Comparison of ENCODE assay signal across 1 cellular context in the genomic region with DNA sequence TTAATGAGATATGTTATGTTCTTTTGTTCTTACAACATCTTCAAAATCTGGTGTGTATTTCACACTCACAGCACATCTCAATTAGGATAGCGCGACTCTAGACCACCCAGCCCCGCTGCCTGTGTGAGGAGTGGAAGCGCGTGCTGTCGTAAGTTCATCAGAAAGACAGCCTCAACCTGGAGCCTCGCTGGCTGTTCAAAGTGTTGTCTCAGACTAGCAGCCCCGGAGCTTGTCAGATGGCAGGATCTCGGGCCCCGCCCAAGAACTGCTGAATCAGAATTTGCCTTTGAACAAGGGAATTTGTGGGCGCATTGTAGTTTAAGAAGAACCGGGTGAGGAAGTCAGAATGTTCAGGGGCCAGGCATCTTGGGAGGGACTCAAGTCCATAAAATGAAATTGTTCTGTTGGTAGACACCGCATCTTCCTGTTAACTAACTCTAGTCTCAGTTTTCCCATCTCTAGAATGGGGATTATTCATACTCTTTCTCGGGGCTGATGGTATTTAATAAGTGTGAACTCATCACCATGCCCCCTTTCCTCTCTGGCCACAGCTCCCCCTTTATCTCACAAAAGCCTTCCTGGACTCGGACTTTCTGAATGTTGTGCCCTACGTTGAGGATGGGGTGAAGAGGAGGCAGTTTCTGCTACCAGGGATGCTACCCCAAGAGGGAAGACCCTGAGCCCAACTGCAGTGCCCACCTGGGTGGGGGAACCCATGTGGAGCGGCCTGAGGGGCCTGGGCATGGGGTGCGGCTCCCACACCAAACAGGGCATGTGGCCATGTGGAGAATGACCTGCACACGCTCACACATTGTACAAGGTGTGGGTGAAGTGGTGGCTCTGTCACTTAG.
TF ChIP-seq lines count a peak whose summit lies in the region.

No MANE protein-coding gene starts in this region.

TF ChIP-seq in H1, 55 proteins besides CTCF, POLR2A, EP300 and RAD21:
- TF ChIP-seq, protein P1, sequence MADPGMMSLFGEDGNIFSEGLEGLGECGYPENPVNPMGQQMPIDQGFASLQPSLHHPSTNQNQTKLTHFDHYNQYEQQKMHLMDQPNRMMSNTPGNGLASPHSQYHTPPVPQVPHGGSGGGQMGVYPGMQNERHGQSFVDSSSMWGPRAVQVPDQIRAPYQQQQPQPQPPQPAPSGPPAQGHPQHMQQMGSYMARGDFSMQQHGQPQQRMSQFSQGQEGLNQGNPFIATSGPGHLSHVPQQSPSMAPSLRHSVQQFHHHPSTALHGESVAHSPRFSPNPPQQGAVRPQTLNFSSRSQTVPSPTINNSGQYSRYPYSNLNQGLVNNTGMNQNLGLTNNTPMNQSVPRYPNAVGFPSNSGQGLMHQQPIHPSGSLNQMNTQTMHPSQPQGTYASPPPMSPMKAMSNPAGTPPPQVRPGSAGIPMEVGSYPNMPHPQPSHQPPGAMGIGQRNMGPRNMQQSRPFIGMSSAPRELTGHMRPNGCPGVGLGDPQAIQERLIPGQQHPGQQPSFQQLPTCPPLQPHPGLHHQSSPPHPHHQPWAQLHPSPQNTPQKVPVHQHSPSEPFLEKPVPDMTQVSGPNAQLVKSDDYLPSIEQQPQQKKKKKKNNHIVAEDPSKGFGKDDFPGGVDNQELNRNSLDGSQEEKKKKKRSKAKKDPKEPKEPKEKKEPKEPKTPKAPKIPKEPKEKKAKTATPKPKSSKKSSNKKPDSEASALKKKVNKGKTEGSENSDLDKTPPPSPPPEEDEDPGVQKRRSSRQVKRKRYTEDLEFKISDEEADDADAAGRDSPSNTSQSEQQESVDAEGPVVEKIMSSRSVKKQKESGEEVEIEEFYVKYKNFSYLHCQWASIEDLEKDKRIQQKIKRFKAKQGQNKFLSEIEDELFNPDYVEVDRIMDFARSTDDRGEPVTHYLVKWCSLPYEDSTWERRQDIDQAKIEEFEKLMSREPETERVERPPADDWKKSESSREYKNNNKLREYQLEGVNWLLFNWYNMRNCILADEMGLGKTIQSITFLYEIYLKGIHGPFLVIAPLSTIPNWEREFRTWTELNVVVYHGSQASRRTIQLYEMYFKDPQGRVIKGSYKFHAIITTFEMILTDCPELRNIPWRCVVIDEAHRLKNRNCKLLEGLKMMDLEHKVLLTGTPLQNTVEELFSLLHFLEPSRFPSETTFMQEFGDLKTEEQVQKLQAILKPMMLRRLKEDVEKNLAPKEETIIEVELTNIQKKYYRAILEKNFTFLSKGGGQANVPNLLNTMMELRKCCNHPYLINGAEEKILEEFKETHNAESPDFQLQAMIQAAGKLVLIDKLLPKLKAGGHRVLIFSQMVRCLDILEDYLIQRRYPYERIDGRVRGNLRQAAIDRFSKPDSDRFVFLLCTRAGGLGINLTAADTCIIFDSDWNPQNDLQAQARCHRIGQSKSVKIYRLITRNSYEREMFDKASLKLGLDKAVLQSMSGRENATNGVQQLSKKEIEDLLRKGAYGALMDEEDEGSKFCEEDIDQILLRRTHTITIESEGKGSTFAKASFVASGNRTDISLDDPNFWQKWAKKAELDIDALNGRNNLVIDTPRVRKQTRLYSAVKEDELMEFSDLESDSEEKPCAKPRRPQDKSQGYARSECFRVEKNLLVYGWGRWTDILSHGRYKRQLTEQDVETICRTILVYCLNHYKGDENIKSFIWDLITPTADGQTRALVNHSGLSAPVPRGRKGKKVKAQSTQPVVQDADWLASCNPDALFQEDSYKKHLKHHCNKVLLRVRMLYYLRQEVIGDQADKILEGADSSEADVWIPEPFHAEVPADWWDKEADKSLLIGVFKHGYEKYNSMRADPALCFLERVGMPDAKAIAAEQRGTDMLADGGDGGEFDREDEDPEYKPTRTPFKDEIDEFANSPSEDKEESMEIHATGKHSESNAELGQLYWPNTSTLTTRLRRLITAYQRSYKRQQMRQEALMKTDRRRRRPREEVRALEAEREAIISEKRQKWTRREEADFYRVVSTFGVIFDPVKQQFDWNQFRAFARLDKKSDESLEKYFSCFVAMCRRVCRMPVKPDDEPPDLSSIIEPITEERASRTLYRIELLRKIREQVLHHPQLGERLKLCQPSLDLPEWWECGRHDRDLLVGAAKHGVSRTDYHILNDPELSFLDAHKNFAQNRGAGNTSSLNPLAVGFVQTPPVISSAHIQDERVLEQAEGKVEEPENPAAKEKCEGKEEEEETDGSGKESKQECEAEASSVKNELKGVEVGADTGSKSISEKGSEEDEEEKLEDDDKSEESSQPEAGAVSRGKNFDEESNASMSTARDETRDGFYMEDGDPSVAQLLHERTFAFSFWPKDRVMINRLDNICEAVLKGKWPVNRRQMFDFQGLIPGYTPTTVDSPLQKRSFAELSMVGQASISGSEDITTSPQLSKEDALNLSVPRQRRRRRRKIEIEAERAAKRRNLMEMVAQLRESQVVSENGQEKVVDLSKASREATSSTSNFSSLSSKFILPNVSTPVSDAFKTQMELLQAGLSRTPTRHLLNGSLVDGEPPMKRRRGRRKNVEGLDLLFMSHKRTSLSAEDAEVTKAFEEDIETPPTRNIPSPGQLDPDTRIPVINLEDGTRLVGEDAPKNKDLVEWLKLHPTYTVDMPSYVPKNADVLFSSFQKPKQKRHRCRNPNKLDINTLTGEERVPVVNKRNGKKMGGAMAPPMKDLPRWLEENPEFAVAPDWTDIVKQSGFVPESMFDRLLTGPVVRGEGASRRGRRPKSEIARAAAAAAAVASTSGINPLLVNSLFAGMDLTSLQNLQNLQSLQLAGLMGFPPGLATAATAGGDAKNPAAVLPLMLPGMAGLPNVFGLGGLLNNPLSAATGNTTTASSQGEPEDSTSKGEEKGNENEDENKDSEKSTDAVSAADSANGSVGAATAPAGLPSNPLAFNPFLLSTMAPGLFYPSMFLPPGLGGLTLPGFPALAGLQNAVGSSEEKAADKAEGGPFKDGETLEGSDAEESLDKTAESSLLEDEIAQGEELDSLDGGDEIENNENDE (IDR thresholded peaks at IDR 0.05; ENCODE audit: insufficient replicate concordance, low read length), result no peak
- no peak for TF ChIP-seq POLR2AphosphoS5 (IDR thresholded peaks at IDR 0.05; ENCODE audit: low read depth, low read length)
- TF ChIP-seq FOSL1 (IDR thresholded peaks at IDR 0.05; ENCODE audit: insufficient read depth, low read depth, low read length), result no peak
- no peak for TF ChIP-seq KDM5A (IDR thresholded peaks at IDR 0.05; ENCODE audit: low read length)
- TF ChIP-seq, protein P2, sequence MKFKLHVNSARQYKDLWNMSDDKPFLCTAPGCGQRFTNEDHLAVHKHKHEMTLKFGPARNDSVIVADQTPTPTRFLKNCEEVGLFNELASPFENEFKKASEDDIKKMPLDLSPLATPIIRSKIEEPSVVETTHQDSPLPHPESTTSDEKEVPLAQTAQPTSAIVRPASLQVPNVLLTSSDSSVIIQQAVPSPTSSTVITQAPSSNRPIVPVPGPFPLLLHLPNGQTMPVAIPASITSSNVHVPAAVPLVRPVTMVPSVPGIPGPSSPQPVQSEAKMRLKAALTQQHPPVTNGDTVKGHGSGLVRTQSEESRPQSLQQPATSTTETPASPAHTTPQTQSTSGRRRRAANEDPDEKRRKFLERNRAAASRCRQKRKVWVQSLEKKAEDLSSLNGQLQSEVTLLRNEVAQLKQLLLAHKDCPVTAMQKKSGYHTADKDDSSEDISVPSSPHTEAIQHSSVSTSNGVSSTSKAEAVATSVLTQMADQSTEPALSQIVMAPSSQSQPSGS (IDR thresholded peaks at IDR 0.05; ENCODE audit: low read length), result no peak
- no peak for TF ChIP-seq EGR1 (IDR thresholded peaks at IDR 0.05; ENCODE audit: borderline replicate concordance, low read depth, low read length)
- TF ChIP-seq GTF2F1 (IDR thresholded peaks at IDR 0.05; ENCODE audit: borderline replicate concordance, low read depth, low read length), result no peak
- TF ChIP-seq MAFK (IDR thresholded peaks at IDR 0.05; ENCODE audit: low read depth, low read length), result no peak
